Comparison of ENCODE assay signal across 19 cellular contexts in genomic region chr20:25271486-25272222, GRCh38. TPM values are rescaled to one million over a fixed set of nuclear protein-coding genes. Genes with fewer than 3 reads are reported as not detected.
DNase-seq lines count a peak whose midpoint lies in the region; ATAC-seq and TF ChIP-seq lines count a peak whose summit lies in the region.
"Had no signal": no experiment of that assay in that cellular context is flagged by ENCODE, and none has a peak within 500 bp of the region (broad histone marks: within the 10 kb centered on the region; RNA-seq: fewer than 3 reads in every experiment).

No MANE protein-coding gene starts in this region.

- no peak for ATAC-seq in WTC11
- ATAC-seq in GM18873 (IDR thresholded peaks at IDR 0.05; ENCODE audit: low FRiP score, unreplicated experiment), result no peak
- ATAC-seq in HG03342 (IDR thresholded peaks at IDR 0.05; ENCODE audit: unreplicated experiment), result no peak
- ATAC-seq: GM23338, right cardiac atrium had no signal

- no peak overlapping the region for H3K27ac Mint-ChIP-seq in WTC11
- H3K27ac Mint-ChIP-seq in activated T-helper 1 cell treated with anti-CD3 and anti-CD28 coated beads, Interleukin-12 subunit alpha, Interleukin-12 subunit beta, Interleukin-2, Interleukin-4 antibody, amounts not matched to agents 30 ng/mL and 10 ng/mL and 1 ng/mL, durations not matched to agents 14 hours and 24 hours and 36 hours, result no peak overlapping the region
- H3K27ac Mint-ChIP-seq: activated CD4-positive, alpha-beta T cell treated with anti-CD3 and anti-CD28 coated beads, Interleukin-2, amount 10 ng/mL, durations not matched to agents 7 days and 5 days; activated T-helper 2 cell treated with anti-CD3 and anti-CD28 coated beads, Interferon-gamma antibody, Interleukin-2, Interleukin-4, amounts not matched to agents 10 μg/mL and 5 μg/mL and 100 μg/mL, durations not matched to agents 14 hours and 24 hours and 36 hours; GM23338; IgD-negative memory B cell had no signal

- CTCF ChIA-PET in WTC11 (lab: Charles Lee), result no interaction called here

- POLR2A ChIA-PET in WTC11 (lab: Charles Lee), result no interaction called here

- no peak overlapping the region for H3K4me3 ChIP-seq in rectal smooth muscle tissue (ENCODE audit: low read length)
- H3K4me3 ChIP-seq: cardiac muscle cell, GM23338, thoracic aorta had no signal

- H3K36me3 Mint-ChIP-seq in WTC11, result peaks cover 35% of the 10 kb centered on the region
- H3K36me3 Mint-ChIP-seq in activated T-helper 1 cell treated with anti-CD3 and anti-CD28 coated beads, Interleukin-12 subunit alpha, Interleukin-12 subunit beta, Interleukin-2, Interleukin-4 antibody, amounts not matched to agents 30 ng/mL and 10 ng/mL and 1 ng/mL, durations not matched to agents 14 hours and 24 hours and 36 hours (ENCODE audit: low read depth), result peaks cover 1% of the 10 kb centered on the region

- no peaks in the 10 kb centered on the region for H3K9me3 Mint-ChIP-seq in WTC11
- no peaks in the 10 kb centered on the region for H3K9me3 Mint-ChIP-seq in activated T-helper 1 cell treated with anti-CD3 and anti-CD28 coated beads, Interleukin-12 subunit alpha, Interleukin-12 subunit beta, Interleukin-2, Interleukin-4 antibody, amounts not matched to agents 30 ng/mL and 10 ng/mL and 1 ng/mL, durations not matched to agents 14 hours and 24 hours and 36 hours
- H3K9me3 Mint-ChIP-seq: activated CD4-positive, alpha-beta T cell treated with anti-CD3 and anti-CD28 coated beads, Interleukin-2, amount 10 ng/mL, durations not matched to agents 7 days and 5 days; activated T-helper 2 cell treated with anti-CD3 and anti-CD28 coated beads, Interferon-gamma antibody, Interleukin-2, Interleukin-4, amounts not matched to agents 10 μg/mL and 5 μg/mL and 100 μg/mL, durations not matched to agents 14 hours and 24 hours and 36 hours; CD4-positive, CD25-positive, alpha-beta regulatory T cell; GM23338; IgD-negative memory B cell had no signal

- TF ChIP-seq CTCF in C4-2B (conservative IDR thresholded peaks at IDR 0.05) (no peak), WTC11 (IDR thresholded peaks at IDR 0.05) (no peak)

- peaks cover 13% of the 10 kb centered on the region for H3K4me1 ChIP-seq in rectal smooth muscle tissue (ENCODE audit: control insufficient read depth, insufficient read depth, low read length)

- H3K27ac ChIP-seq in C4-2B, result peak overlapping the region; percentile 94
- peak overlapping the region; percentile 88 for H3K27ac ChIP-seq in rectal smooth muscle tissue (ENCODE audit: low read depth, low read length)
- H3K27ac ChIP-seq: cardiac muscle cell, thoracic aorta had no signal

- DNase-seq in WTC11 (ENCODE audit: low spot score) (peak; percentile 2), islet precursor cell (peak; percentile 34), NCI-H1105 (lab: John Stamatoyannopoulos, UW) (no peak)
- no peak for DNase-seq in activated T-helper 1 cell treated with anti-CD3 and anti-CD28 coated beads, Interleukin-12 subunit alpha, Interleukin-12 subunit beta, Interleukin-2, Interleukin-4 antibody, amounts not matched to agents 30 ng/mL and 10 ng/mL and 1 ng/mL, durations not matched to agents 14 hours and 24 hours and 36 hours (ENCODE audit: low spot score)
- DNase-seq: activated CD4-positive, alpha-beta T cell treated with anti-CD3 and anti-CD28 coated beads, Interleukin-2, amount 10 ng/mL, durations not matched to agents 7 days and 5 days; CD4-positive, CD25-positive, alpha-beta regulatory T cell; erythroblast; GDM1; SW 1271 had no signal

- intact Hi-C loops in activated T-helper 1 cell treated with anti-CD3 and anti-CD28 coated beads, Interleukin-12 subunit alpha, Interleukin-12 subunit beta, Interleukin-2, Interleukin-4 antibody, amounts not matched to agents 30 ng/mL and 10 ng/mL and 1 ng/mL, durations not matched to agents 14 hours and 24 hours and 36 hours (cut with micrococcal nuclease), result no loop called here

- H3K27me3 Mint-ChIP-seq in WTC11 (ENCODE audit: low read depth), result no peaks in the 10 kb centered on the region
- no peaks in the 10 kb centered on the region for H3K27me3 Mint-ChIP-seq in activated T-helper 1 cell treated with anti-CD3 and anti-CD28 coated beads, Interleukin-12 subunit alpha, Interleukin-12 subunit beta, Interleukin-2, Interleukin-4 antibody, amounts not matched to agents 30 ng/mL and 10 ng/mL and 1 ng/mL, durations not matched to agents 14 hours and 24 hours and 36 hours (ENCODE audit: insufficient read depth)
- H3K27me3 Mint-ChIP-seq: activated CD4-positive, alpha-beta T cell treated with anti-CD3 and anti-CD28 coated beads, Interleukin-2, amount 10 ng/mL, durations not matched to agents 7 days and 5 days; CD4-positive, CD25-positive, alpha-beta regulatory T cell; IgD-negative memory B cell had no signal

- no peak overlapping the region for H3K4me3 Mint-ChIP-seq in WTC11
- no peak overlapping the region for H3K4me3 Mint-ChIP-seq in activated T-helper 1 cell treated with anti-CD3 and anti-CD28 coated beads, Interleukin-12 subunit alpha, Interleukin-12 subunit beta, Interleukin-2, Interleukin-4 antibody, amounts not matched to agents 30 ng/mL and 10 ng/mL and 1 ng/mL, durations not matched to agents 14 hours and 24 hours and 36 hours
- H3K4me3 Mint-ChIP-seq: activated CD4-positive, alpha-beta T cell treated with anti-CD3 and anti-CD28 coated beads, Interleukin-2, amount 10 ng/mL, durations not matched to agents 7 days and 5 days; CD4-positive, CD25-positive, alpha-beta regulatory T cell; GM23338; IgD-negative memory B cell had no signal

- H3K9ac ChIP-seq in rectal smooth muscle tissue (ENCODE audit: low read length), result no peak overlapping the region

- H3K4me1 Mint-ChIP-seq in WTC11, result no peaks in the 10 kb centered on the region
- peaks cover 3% of the 10 kb centered on the region for H3K4me1 Mint-ChIP-seq in activated T-helper 1 cell treated with anti-CD3 and anti-CD28 coated beads, Interleukin-12 subunit alpha, Interleukin-12 subunit beta, Interleukin-2, Interleukin-4 antibody, amounts not matched to agents 30 ng/mL and 10 ng/mL and 1 ng/mL, durations not matched to agents 14 hours and 24 hours and 36 hours (ENCODE audit: low read depth)
- H3K4me1 Mint-ChIP-seq: activated CD4-positive, alpha-beta T cell treated with anti-CD3 and anti-CD28 coated beads, Interleukin-2, amount 10 ng/mL, durations not matched to agents 7 days and 5 days; GM23338 had no signal

- H3K36me3 ChIP-seq in rectal smooth muscle tissue (ENCODE audit: control insufficient read depth, insufficient read depth, low read length), result peaks cover 35% of the 10 kb centered on the region

- H3K27me3 ChIP-seq in rectal smooth muscle tissue (ENCODE audit: control insufficient read depth, insufficient read depth, low read length), result no peaks in the 10 kb centered on the region
- H3K27me3 ChIP-seq: cardiac muscle cell had no signal

TF ChIP-seq in WTC11, 78 proteins besides CTCF, POLR2A, EP300 and RAD21 (continues in another document):
- TF ChIP-seq HMGXB4 (CRISPR knock-in tag; IDR thresholded peaks at IDR 0.05) (no peak), ZNF416 (CRISPR knock-in tag; IDR thresholded peaks at IDR 0.05) (no peak), EMX1 (CRISPR knock-in tag; IDR thresholded peaks at IDR 0.05) (no peak), USF1 (CRISPR knock-in tag; IDR thresholded peaks at IDR 0.05) (no peak), ZNF423 (CRISPR knock-in tag; IDR thresholded peaks at IDR 0.05) (no peak), ATF2 (CRISPR knock-in tag; IDR thresholded peaks at IDR 0.05; ENCODE audit: borderline replicate concordance, low read depth) (no peak), NR3C1 (CRISPR knock-in tag; conservative IDR thresholded peaks at IDR 0.05; ENCODE audit: low read depth) (no peak), MAX (CRISPR knock-in tag; IDR thresholded peaks at IDR 0.05) (no peak), GTF2I (CRISPR knock-in tag; conservative IDR thresholded peaks at IDR 0.05) (no peak)

RNA-seq across cellular contexts. Expression of gene PYGB, which starts 23.8 kb away (rescaled TPM):
- total RNA-seq in WTC11 (2021), result 44.5 to 48.5 TPM (median 46.3 TPM) in 3 replicates
- total RNA-seq in activated T-helper 1 cell treated with anti-CD3 and anti-CD28 coated beads, Interleukin-12 subunit alpha, Interleukin-12 subunit beta, Interleukin-2, Interleukin-4 antibody, amounts not matched to agents 30 ng/mL and 10 ng/mL and 1 ng/mL, durations not matched to agents 14 hours and 24 hours and 36 hours, result 36.8 and 38.5 TPM in 2 replicates

Comparison
In these comparisons a context has a peak if more than half of its experiments do, and no peak if none do; other contexts are left out.
1. DNase-seq: peak in WTC11 (single experiment) and islet precursor cell (single experiment); none in NCI-H1105 (single experiment) and activated T-helper 1 cell treated with anti-CD3 and anti-CD28 coated beads, Interleukin-12 subunit alpha, Interleukin-12 subunit beta, Interleukin-2, Interleukin-4 antibody, amounts not matched to agents 30 ng/mL and 10 ng/mL and 1 ng/mL, durations not matched to agents 14 hours and 24 hours and 36 hours (single experiment).